ENCODE assay signal across 20 cellular contexts in the genomic region with DNA sequence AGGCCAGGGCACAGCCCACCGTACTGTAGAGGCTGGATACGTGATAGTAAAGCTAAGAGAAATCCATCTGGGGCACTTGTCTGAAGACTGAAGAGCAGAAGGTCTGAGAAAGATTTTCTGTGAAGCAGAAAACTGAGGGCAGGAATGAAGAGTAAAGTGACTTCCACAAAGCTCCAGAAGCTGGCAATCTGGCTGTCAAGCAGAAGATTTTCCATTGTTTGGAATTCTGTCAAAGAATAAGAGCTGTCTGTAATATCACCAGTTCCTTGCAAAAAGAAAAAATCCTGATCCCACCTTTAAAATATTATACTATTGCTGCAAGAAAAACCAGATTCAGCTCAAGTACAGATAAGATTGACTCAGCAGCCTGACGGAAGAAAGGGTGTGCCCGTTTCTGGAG.
A peak's percentile ranks its signal among the peaks of the same experiment; 100 is the strongest.
DNase-seq lines count a peak whose midpoint lies in the region; ATAC-seq, FAIRE-seq and TF ChIP-seq lines count a peak whose summit lies in the region.
"Had no signal": no experiment of that assay in that cellular context is flagged by ENCODE, and none has a peak within 500 bp of the region (broad histone marks: within the 10 kb centered on the region; RNA-seq: fewer than 3 reads in every experiment).

No MANE protein-coding gene starts in this region.

- no peak overlapping the region for H3K14ac ChIP-seq in H1 (ENCODE audit: insufficient read length)

- 0 out of 2 replicates have a peak overlapping the region, but pooled peaks have one; percentile 32 for H2AFZ ChIP-seq in H1 (ENCODE audit: low read length)
- H2AFZ ChIP-seq in neural cell (ENCODE audit: low read depth, low read length), result no peak overlapping the region

- H2BK120ac ChIP-seq in H1 (replicated peaks; ENCODE audit: low read depth, low read length), result no peak overlapping the region

- H3K36me3 ChIP-seq in H1 (ENCODE audit: control insufficient read depth in 2 of 4, insufficient read depth in 4 of 4, low read length in 3 of 4) (no peaks in the 10 kb centered on the region), neural cell (ENCODE audit: insufficient read depth, low read length) (no peaks in the 10 kb centered on the region)
- H3K36me3 ChIP-seq: BLaER1 treated with 17β-estradiol and CSF1 and Interleukin-3, amounts not matched to agents 10 nM and 100 nM had no signal

- POLR2A ChIA-PET in H1 (lab: Charles Lee; ENCODE audit: partially characterized antibody), result no interaction called here

- H3K4me3 ChIP-seq in H1 (ENCODE audit: extremely low read depth in 1 of 4, insufficient read depth in 2 of 4, low read depth in 3 of 4, low read length in 4 of 4) (no peak overlapping the region), neural cell (ENCODE audit: low read length) (no peak overlapping the region)
- H3K4me3 ChIP-seq: A549; BLaER1 treated with 17β-estradiol and CSF1 and Interleukin-3, amounts not matched to agents 10 nM and 100 nM had no signal

- CTCF ChIA-PET in H1 (lab: Charles Lee; ENCODE audit: partially characterized antibody), result interaction anchor here (1.7 kb wide), 1 partner anchor 225 kb away, joined by 8 read pairs; no protein-coding TSS in a partner anchor

- TF ChIP-seq POLR2A in H1 (IDR thresholded peaks at IDR 0.05; ENCODE audit: control extremely low read depth in 1 of 2, low read depth in 2 of 2, low read length in 2 of 2), result no peak

- TF ChIP-seq EP300 in H1 (IDR thresholded peaks at IDR 0.05; ENCODE audit: borderline replicate concordance in 1 of 2, low read depth in 2 of 2, low read length in 2 of 2) (no peak), neural cell (conservative IDR thresholded peaks at IDR 0.05; ENCODE audit: poor library complexity, severe bottlenecking) (no peak)

- H3K4me1 ChIP-seq in H1 (replicated peaks in 1 of 4; ENCODE audit: control insufficient read depth in 3 of 4, insufficient read depth in 4 of 4, low read length in 3 of 4), result no peaks in the 10 kb centered on the region
- H3K4me1 ChIP-seq: A549; BLaER1 treated with 17β-estradiol and CSF1 and Interleukin-3, amounts not matched to agents 10 nM and 100 nM; Caco-2 had no signal

- no peak overlapping the region for H2BK15ac ChIP-seq in H1 (ENCODE audit: low read length)

- 84% methylated on average over 4 of the region's 4 CpGs; no CpG with 5 or more reads in 1 of the 2 experiments for WGBS in H1 (ENCODE audit: extremely low coverage in 1 of 2, insufficient coverage in 1 of 2, insufficient read length in 1 of 2, insufficient replicate concordance in 2 of 2, low coverage in 1 of 2, low lambda C conversion rate in 2 of 2, missing lambda C conversion rate in 1 of 2), 2 experiments

- H3K27ac Mint-ChIP-seq in T-helper 2 cell treated with Interferon-gamma antibody and Interleukin-4, amounts not matched to agents 5 μg/mL and 100 μg/mL, for 36 hours, result no peak overlapping the region
- H3K27ac Mint-ChIP-seq: B cell; CD4-positive, alpha-beta T cell; CD8-positive, alpha-beta T cell had no signal

- H3K36me3 Mint-ChIP-seq in T-helper 2 cell treated with Interferon-gamma antibody and Interleukin-4, amounts not matched to agents 5 μg/mL and 100 μg/mL, for 36 hours (ENCODE audit: low read depth), result no peaks in the 10 kb centered on the region
- H3K36me3 Mint-ChIP-seq: CD8-positive, alpha-beta T cell had no signal

- H2BK12ac ChIP-seq in H1 (ENCODE audit: low read depth, low read length), result no peak overlapping the region

- H2BK20ac ChIP-seq in H1 (ENCODE audit: low read length), result no peak overlapping the region

- no peaks in the 10 kb centered on the region for H3K9me2 ChIP-seq in neural cell (ENCODE audit: insufficient read depth, low read length)

- no peak overlapping the region for H2BK5ac ChIP-seq in H1 (ENCODE audit: low read depth, low read length)

- no peak overlapping the region for H3K4me3 Mint-ChIP-seq in T-helper 2 cell treated with Interferon-gamma antibody and Interleukin-4, amounts not matched to agents 5 μg/mL and 100 μg/mL, for 36 hours
- H3K4me3 Mint-ChIP-seq: B cell; CD4-positive, alpha-beta T cell; CD8-positive, alpha-beta T cell had no signal

- no peak for ATAC-seq in activated CD4-positive, CD25-positive, alpha-beta regulatory T cell treated with anti-CD3 and anti-CD28 coated beads, Interleukin-2, amount 50 U/mL, for 24 hours
- no peak for ATAC-seq in GM19035 (IDR thresholded peaks at IDR 0.05; ENCODE audit: unreplicated experiment)
- ATAC-seq: A549; CD8-positive, alpha-beta T cell had no signal

- H3K27ac ChIP-seq in H1 (ENCODE audit: low read depth, low read length) (no peak overlapping the region), neural cell (ENCODE audit: low read length) (no peak overlapping the region)
- H3K27ac ChIP-seq: A549; BLaER1 treated with 17β-estradiol and CSF1 and Interleukin-3, amounts not matched to agents 10 nM and 100 nM; C4-2B had no signal

- no peak overlapping the region for H3K23ac ChIP-seq in H1 (ENCODE audit: insufficient read length)

- DNase-seq in H1 (ENCODE audit: low read depth in 1 of 2, low spot score in 2 of 2), result no peak
- no peak for DNase-seq in T-helper 2 cell treated with Interferon-gamma antibody and Interleukin-4, amounts not matched to agents 5 μg/mL and 100 μg/mL, for 36 hours (ENCODE audit: low spot score)
- DNase-seq: 8988T; AML-193; Caco-2; Calu3; CD4-positive, alpha-beta T cell; CD8-positive, alpha-beta T cell; DMS79 treated with DMSO at 0.1 percent for 48 hours; GF-D8 had no signal

- no peak overlapping the region for H3K4ac ChIP-seq in H1 (replicated peaks; ENCODE audit: insufficient read length, low read depth, low read length)

- H4K20me1 ChIP-seq in H1 (replicated peaks in 1 of 2; ENCODE audit: control insufficient read depth in 1 of 2, insufficient read depth in 2 of 2, low read length in 2 of 2) (no peaks in the 10 kb centered on the region), neural cell (ENCODE audit: insufficient read depth) (no peaks in the 10 kb centered on the region)
- H4K20me1 ChIP-seq: BLaER1 treated with 17β-estradiol and CSF1 and Interleukin-3, amounts not matched to agents 10 nM and 100 nM had no signal

- H4K5ac ChIP-seq in H1 (ENCODE audit: insufficient read length, low read depth, low read length), result no peak overlapping the region

- no peak overlapping the region for H3K4me2 ChIP-seq in H1 (ENCODE audit: insufficient read depth in 1 of 2, low read depth in 2 of 2, low read length in 2 of 2)
- H3K4me2 ChIP-seq in neural cell (ENCODE audit: low read length), result no peak overlapping the region
- H3K4me2 ChIP-seq: A549; BLaER1 treated with 17β-estradiol and CSF1 and Interleukin-3, amounts not matched to agents 10 nM and 100 nM had no signal

- no peak for FAIRE-seq in H1 (lab: Jason Lieb, UNC)
- FAIRE-seq: A549, G401.6, GM12891, GM19239 had no signal

- H3K79me1 ChIP-seq in H1 (ENCODE audit: low read depth, low read length), result no peaks in the 10 kb centered on the region

- no peak overlapping the region for H4K91ac ChIP-seq in H1 (replicated peaks; ENCODE audit: insufficient read length, low read length)

- no peaks in the 10 kb centered on the region for H3F3A ChIP-seq in neural cell (ENCODE audit: insufficient read depth, low read length, poor library complexity, severe bottlenecking)

- TF ChIP-seq CTCF in H1 (IDR thresholded peaks at IDR 0.05; ENCODE audit: control extremely low read depth in 1 of 3, insufficient read depth in 1 of 3, low read depth in 1 of 3, low read length in 3 of 3), result no peak
- no peak for TF ChIP-seq CTCF in neural cell (IDR thresholded peaks at IDR 0.05; ENCODE audit: poor library complexity, severe bottlenecking)

- H3K18ac ChIP-seq in H1 (ENCODE audit: extremely low read depth, low read length), result no peak overlapping the region

- H3K27me3 Mint-ChIP-seq in T-helper 2 cell treated with Interferon-gamma antibody and Interleukin-4, amounts not matched to agents 5 μg/mL and 100 μg/mL, for 36 hours (ENCODE audit: low read depth), result no peaks in the 10 kb centered on the region
- H3K27me3 Mint-ChIP-seq: B cell; CD4-positive, alpha-beta T cell had no signal

- H3K9me3 ChIP-seq in H1 (ENCODE audit: insufficient read depth in 2 of 2, low read depth in 1 of 2, low read length in 1 of 2), result no peaks in the 10 kb centered on the region
- H3K9me3 ChIP-seq in neural cell (ENCODE audit: low read length), result no peaks in the 10 kb centered on the region
- H3K9me3 ChIP-seq: A549; BLaER1 treated with 17β-estradiol and CSF1 and Interleukin-3, amounts not matched to agents 10 nM and 100 nM; Caco-2 had no signal

- H3K23me2 ChIP-seq in H1 (ENCODE audit: low read depth, low read length), result no peaks in the 10 kb centered on the region

- H2AK5ac ChIP-seq in H1 (ENCODE audit: low read depth, low read length), result no peak overlapping the region

- no peaks in the 10 kb centered on the region for H3K4me1 Mint-ChIP-seq in T-helper 2 cell treated with Interferon-gamma antibody and Interleukin-4, amounts not matched to agents 5 μg/mL and 100 μg/mL, for 36 hours (ENCODE audit: low read depth)
- H3K4me1 Mint-ChIP-seq: B cell had no signal

- H3K9ac ChIP-seq in H1 (replicated peaks in 1 of 4; ENCODE audit: extremely low read depth in 1 of 4, low read depth in 3 of 4, low read length in 3 of 4) (no peak overlapping the region), neural cell (ENCODE audit: low read length) (no peak overlapping the region)
- H3K9ac ChIP-seq: BLaER1 treated with 17β-estradiol and CSF1 and Interleukin-3, amounts not matched to agents 10 nM and 100 nM had no signal

- H3K56ac ChIP-seq in H1 (replicated peaks; ENCODE audit: insufficient read length, low read depth, low read length), result no peak overlapping the region

- H3K27me3 ChIP-seq in H1 (replicated peaks in 1 of 4; ENCODE audit: control insufficient read depth in 3 of 4, extremely low read depth in 1 of 4, insufficient read depth in 3 of 4, low read length in 3 of 4) (no peaks in the 10 kb centered on the region), neural cell (ENCODE audit: insufficient read depth, low read depth, low read length) (no peaks in the 10 kb centered on the region)
- H3K27me3 ChIP-seq: BLaER1 treated with 17β-estradiol and CSF1 and Interleukin-3, amounts not matched to agents 10 nM and 100 nM had no signal

- no peak overlapping the region for H4K8ac ChIP-seq in H1 (ENCODE audit: extremely low read depth, insufficient read depth, low read length)

- no peak for TF ChIP-seq RAD21 in H1 (IDR thresholded peaks at IDR 0.05 in 1 of 2, conservative IDR thresholded peaks at IDR 0.05 in 1 of 2; ENCODE audit: low read depth in 2 of 2, low read length in 2 of 2)
- no peak for TF ChIP-seq RAD21 in neural cell (conservative IDR thresholded peaks at IDR 0.05)

- H3K9me3 Mint-ChIP-seq in T-helper 2 cell treated with Interferon-gamma antibody and Interleukin-4, amounts not matched to agents 5 μg/mL and 100 μg/mL, for 36 hours, result peaks cover 7% of the 10 kb centered on the region
- H3K9me3 Mint-ChIP-seq: CD8-positive, alpha-beta T cell had no signal

- H3K79me2 ChIP-seq in H1 (ENCODE audit: control insufficient read depth in 1 of 2, insufficient read depth in 2 of 2, low read length in 2 of 2), result no peaks in the 10 kb centered on the region
- H3K79me2 ChIP-seq in neural cell (replicated peaks; ENCODE audit: insufficient read depth, low read length), result no peaks in the 10 kb centered on the region

TF ChIP-seq in H1, 55 proteins besides CTCF, POLR2A, EP300 and RAD21 (continues in another document):
- TF ChIP-seq RFX5 (IDR thresholded peaks at IDR 0.05; ENCODE audit: borderline replicate concordance, low read depth, low read length), result no peak
